In genomic region chr22:35258144-35258988, GRCh38 we compare ENCODE assay signal across 8 cellular contexts. TPM values are rescaled to one million over a fixed set of nuclear protein-coding genes. Genes with fewer than 3 reads are reported as not detected.
A peak's percentile ranks its signal among the peaks of the same experiment; 100 is the strongest.
DNase-seq lines count a peak whose midpoint lies in the region; ATAC-seq and TF ChIP-seq lines count a peak whose summit lies in the region.

No MANE protein-coding gene starts in this region.

- H3K4me2 ChIP-seq in parathyroid adenoma (ENCODE audit: low read length) = peak overlapping the region; percentile 94

- H3K36me3 ChIP-seq in parathyroid adenoma (ENCODE audit: control insufficient read depth, insufficient read depth, low read length) = no peaks in the 10 kb centered on the region

- H3K27ac Mint-ChIP-seq in activated CD4-positive, alpha-beta memory T cell treated with anti-CD3 and anti-CD28 coated beads, Interleukin-2, amount 10 ng/mL, durations not matched to agents 7 days and 5 days = peak overlapping the region; percentile 85

- no peaks in the 10 kb centered on the region for H3K27me3 Mint-ChIP-seq in activated CD4-positive, alpha-beta memory T cell treated with anti-CD3 and anti-CD28 coated beads, Interleukin-2, amount 10 ng/mL, durations not matched to agents 7 days and 5 days

- no peaks in the 10 kb centered on the region for H3K9me3 Mint-ChIP-seq in activated CD4-positive, alpha-beta memory T cell treated with anti-CD3 and anti-CD28 coated beads, Interleukin-2, amount 10 ng/mL, durations not matched to agents 7 days and 5 days

- no peak overlapping the region for H3K9ac ChIP-seq in parathyroid adenoma

- peaks cover 40% of the 10 kb centered on the region for H3K36me3 Mint-ChIP-seq in activated CD4-positive, alpha-beta memory T cell treated with anti-CD3 and anti-CD28 coated beads, Interleukin-2, amount 10 ng/mL, durations not matched to agents 7 days and 5 days (ENCODE audit: low read depth)

- DNase-seq in D341Med (ENCODE audit: low spot score) (peak; percentile 54), HT-29 (ENCODE audit: low spot score) (peak; percentile 1), globus pallidus (ENCODE audit: low spot score) (peak; percentile 3), GM19240 (ENCODE audit: insufficient read length, low spot score) (no peak)
- DNase-seq in activated CD4-positive, alpha-beta memory T cell treated with anti-CD3 and anti-CD28 coated beads, Interleukin-2, amount 10 ng/mL, durations not matched to agents 7 days and 5 days = no peak

- peaks cover 34% of the 10 kb centered on the region for H3K4me1 Mint-ChIP-seq in activated CD4-positive, alpha-beta memory T cell treated with anti-CD3 and anti-CD28 coated beads, Interleukin-2, amount 10 ng/mL, durations not matched to agents 7 days and 5 days

- no peaks in the 10 kb centered on the region for H3K79me2 ChIP-seq in parathyroid adenoma

- no peak overlapping the region for H3K27ac ChIP-seq in parathyroid adenoma

- POLR2A ChIA-PET in activated CD4-positive, alpha-beta memory T cell treated with anti-CD3 and anti-CD28 coated beads, Interleukin-2, amount 10 ng/mL, durations not matched to agents 7 days and 5 days (lab: Charles Lee) = interaction anchor here (0.7 to 2.7 kb wide), 22 partner anchors 9 to 390 kb away, joined by 3 to 24 read pairs (median 5); partner anchors contain the start of genes APOL6 and TOM1

- H3K4me3 ChIP-seq in parathyroid adenoma (ENCODE audit: low read depth, low read length) = peak overlapping the region; percentile 83

- CTCF ChIA-PET in activated CD4-positive, alpha-beta memory T cell treated with anti-CD3 and anti-CD28 coated beads, Interleukin-2, amount 10 ng/mL, durations not matched to agents 7 days and 5 days (lab: Charles Lee) = interaction anchor here (0.9 to 3.0 kb wide), 4 partner anchors 11 to 93 kb away, joined by 3 to 11 read pairs (median 6); no protein-coding TSS in a partner anchor

- ATAC-seq in GM19452 (IDR thresholded peaks at IDR 0.05; ENCODE audit: unreplicated experiment) (no peak), HG03108 (IDR thresholded peaks at IDR 0.05; ENCODE audit: unreplicated experiment) (no peak)

- no peaks in the 10 kb centered on the region for H3K27me3 ChIP-seq in parathyroid adenoma (ENCODE audit: control insufficient read depth, insufficient read depth, low read length)

- no peak for TF ChIP-seq CTCF in parathyroid adenoma (IDR thresholded peaks at IDR 0.05)

- H3K4me1 ChIP-seq in parathyroid adenoma = no peaks in the 10 kb centered on the region

- H3K4me3 Mint-ChIP-seq in activated CD4-positive, alpha-beta memory T cell treated with anti-CD3 and anti-CD28 coated beads, Interleukin-2, amount 10 ng/mL, durations not matched to agents 7 days and 5 days = peak overlapping the region; percentile 94

- no peaks in the 10 kb centered on the region for H3K9me3 ChIP-seq in parathyroid adenoma (ENCODE audit: control insufficient read depth, low read length)

- H2AFZ ChIP-seq in parathyroid adenoma = peak overlapping the region; percentile 75

RNA-seq across cellular contexts. Expression of gene HMGXB4, which starts 1.1 kb away (rescaled TPM):
- 7.0 and 8.1 TPM in 2 replicates for total RNA-seq in HT-29 (2014; rRNA removed; shearing (Covaris generic))
- total RNA-seq in activated CD4-positive, alpha-beta memory T cell treated with anti-CD3 and anti-CD28 coated beads, Interleukin-2, amount 10 ng/mL, durations not matched to agents 7 days and 5 days = 10 to 100 TPM; 32.5 to 36.6 TPM

RNA-seq across cellular contexts. Expression of gene TOM1, which starts 41.3 kb away (rescaled TPM):
- 32.4 and 34.9 TPM in 2 replicates for total RNA-seq in HT-29 (2014; rRNA removed; shearing (Covaris generic))
- total RNA-seq in activated CD4-positive, alpha-beta memory T cell treated with anti-CD3 and anti-CD28 coated beads, Interleukin-2, amount 10 ng/mL, durations not matched to agents 7 days and 5 days = 10 to 100 TPM; 37.3 to 41.4 TPM

Comparison
In these comparisons a context has a peak if more than half of its experiments do, and no peak if none do; other contexts are left out.
1. DNase-seq: peak in D341Med (single experiment), HT-29 (single experiment) and globus pallidus (single experiment); none in activated CD4-positive, alpha-beta memory T cell treated with anti-CD3 and anti-CD28 coated beads, Interleukin-2, amount 10 ng/mL, durations not matched to agents 7 days and 5 days (single experiment) and GM19240 (single experiment).